7 cellular contexts compared by ENCODE assay signal in the genomic region with DNA sequence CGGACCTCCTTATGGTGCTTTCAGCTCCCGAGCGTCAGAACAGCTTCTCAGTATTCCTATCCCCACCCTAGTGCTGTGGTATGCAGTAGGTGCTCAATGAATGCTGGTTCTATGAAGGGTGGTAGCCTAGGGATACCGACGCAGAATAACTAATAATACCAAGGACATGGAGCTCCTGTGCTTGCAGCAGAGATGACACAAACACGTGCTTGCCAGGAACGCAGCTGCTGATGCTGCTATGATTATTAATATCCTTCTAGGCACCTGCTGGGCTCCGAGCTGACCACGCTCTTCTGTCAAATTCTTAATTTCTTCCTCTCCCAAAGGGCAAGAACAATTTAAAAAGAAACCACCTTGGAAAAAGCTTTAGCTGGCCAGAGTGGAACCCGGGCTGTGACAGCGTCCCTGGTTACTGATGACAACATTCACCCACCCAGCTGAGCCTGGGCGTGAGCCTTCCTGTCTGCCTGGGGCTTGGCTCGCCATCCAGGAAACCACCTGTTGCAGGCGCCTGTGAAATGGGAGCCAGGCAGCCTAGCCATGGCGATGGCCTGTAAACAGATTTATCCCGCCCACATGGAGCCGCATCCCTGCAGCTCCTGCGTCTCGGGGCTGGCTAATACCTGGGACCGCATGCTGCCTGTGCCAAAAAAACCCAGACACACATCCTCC. TPM values are rescaled to one million over a fixed set of nuclear protein-coding genes. Genes with fewer than 3 reads are reported as not detected.
DNase-seq lines count a peak whose midpoint lies in the region; ATAC-seq, FAIRE-seq and TF ChIP-seq lines count a peak whose summit lies in the region.

No MANE protein-coding gene starts in this region.

- FAIRE-seq in D721Med (lab: Jason Lieb, UNC): no peak

- TF ChIP-seq CTCF in D721Med (IDR thresholded peaks at IDR 0.05; ENCODE audit: insufficient read depth, missing control alignments): no peak

- peak; percentile 59 for ATAC-seq in HG03354 (IDR thresholded peaks at IDR 0.05; ENCODE audit: poor library complexity, severe bottlenecking, unreplicated experiment)
- peak; percentile 63 for ATAC-seq in Right ventricle myocardium superior (ENCODE audit: poor library complexity)
- no peak for ATAC-seq in GM19324 (IDR thresholded peaks at IDR 0.05; ENCODE audit: low FRiP score, unreplicated experiment)

- intact Hi-C loops in Right ventricle myocardium superior (cut with DNase I): no loop called here

- H3K27ac ChIP-seq in substantia nigra (ENCODE audit: low read depth, low read length, poor library complexity, severe bottlenecking): peak overlapping the region; percentile 77

- DNase-seq in NCI-H510A treated with DMSO at 0.1 percent for 48 hours (lab: John Stamatoyannopoulos, UW) (peak; percentile 84), Right ventricle myocardium superior (peak; percentile 73), substantia nigra (lab: John Stamatoyannopoulos, UW) (peak in 2 of 49 donors; percentile 44 to 51), D721Med (ENCODE audit: insufficient read length, low spot score) (no peak)
- DNase-seq in stimulated activated CD4-positive, alpha-beta T cell treated with anti-CD3 and anti-CD28 coated beads, Interleukin-4, amount 100 ng/mL, for 24 hours: no peak

RNA-seq across cellular contexts. Expression of gene CLMN, which starts 28.8 kb away (rescaled TPM):
- 9.0 TPM for total RNA-seq in Right ventricle myocardium superior

Comparison
In these comparisons a context has a peak if more than half of its experiments do, and no peak if none do; other contexts are left out.
1. DNase-seq: peak in NCI-H510A treated with DMSO at 0.1 percent for 48 hours (single experiment) and Right ventricle myocardium superior (single experiment); none in D721Med (single experiment) and stimulated activated CD4-positive, alpha-beta T cell treated with anti-CD3 and anti-CD28 coated beads, Interleukin-4, amount 100 ng/mL, for 24 hours (single experiment).